ENCODE assay signal across 8 cellular contexts in genomic region chr1:95041491-95042165, GRCh38. TPM values are rescaled to one million over a fixed set of nuclear protein-coding genes. Genes with fewer than 3 reads are reported as not detected.
DNase-seq lines count a peak whose midpoint lies in the region; ATAC-seq, FAIRE-seq and TF ChIP-seq lines count a peak whose summit lies in the region.

No MANE protein-coding gene starts in this region.

- intact Hi-C loops in mucosa of descending colon (cut with DNase I, micrococcal nuclease): loop anchor here (2.0 to 10.0 kb wide), 3 partner anchors 117 to 527 kb away; partner anchors contain the start of gene CNN3 (in 1 of the 2)

- FAIRE-seq in endometrium (lab: Jason Lieb, UNC): peak; percentile 95

- H3K27ac Mint-ChIP-seq in T-helper 2 cell treated with Interferon-gamma antibody and Interleukin-4, amounts not matched to agents 5 μg/mL and 100 μg/mL, for 36 hours: no peak overlapping the region

- no peaks in the 10 kb centered on the region for H3K9me3 Mint-ChIP-seq in T-helper 2 cell treated with Interferon-gamma antibody and Interleukin-4, amounts not matched to agents 5 μg/mL and 100 μg/mL, for 36 hours

- H3K36me3 Mint-ChIP-seq in T-helper 2 cell treated with Interferon-gamma antibody and Interleukin-4, amounts not matched to agents 5 μg/mL and 100 μg/mL, for 36 hours (ENCODE audit: low read depth): no peaks in the 10 kb centered on the region

- no peaks in the 10 kb centered on the region for H3K27me3 Mint-ChIP-seq in T-helper 2 cell treated with Interferon-gamma antibody and Interleukin-4, amounts not matched to agents 5 μg/mL and 100 μg/mL, for 36 hours (ENCODE audit: low read depth)

- ATAC-seq in mucosa of descending colon (peak; percentile 80), GM19455 (IDR thresholded peaks at IDR 0.05; ENCODE audit: unreplicated experiment) (no peak)

- H3K4me1 ChIP-seq in Peyer's patch (no peaks in the 10 kb centered on the region), mucosa of descending colon (ENCODE audit: low read depth) (no peaks in the 10 kb centered on the region)

- TF ChIP-seq POLR2A in Peyer's patch (IDR thresholded peaks at IDR 0.05): no peak

- H3K27me3 ChIP-seq in Peyer's patch: no peaks in the 10 kb centered on the region

- TF ChIP-seq CTCF in 22Rv1 (IDR thresholded peaks at IDR 0.05) (peak; percentile 59), GM12873 (IDR thresholded peaks at IDR 0.05; ENCODE audit: insufficient read depth, low read depth, low read length, missing control alignments) (peak; percentile 57), Peyer's patch (IDR thresholded peaks at IDR 0.05) (peak in 5 of 6 experiments; percentile 52 to 94 (median 93)), mucosa of descending colon (IDR thresholded peaks at IDR 0.05) (peak; percentile 48)

- no peaks in the 10 kb centered on the region for H3K36me3 ChIP-seq in Peyer's patch
- no peaks in the 10 kb centered on the region for H3K36me3 ChIP-seq in mucosa of descending colon (ENCODE audit: low read depth)

- H3K4me3 Mint-ChIP-seq in T-helper 2 cell treated with Interferon-gamma antibody and Interleukin-4, amounts not matched to agents 5 μg/mL and 100 μg/mL, for 36 hours: no peak overlapping the region

- H3K9me3 ChIP-seq in Peyer's patch: no peaks in the 10 kb centered on the region
- no peaks in the 10 kb centered on the region for H3K9me3 ChIP-seq in mucosa of descending colon

- H3K4me1 Mint-ChIP-seq in T-helper 2 cell treated with Interferon-gamma antibody and Interleukin-4, amounts not matched to agents 5 μg/mL and 100 μg/mL, for 36 hours (ENCODE audit: low read depth): no peaks in the 10 kb centered on the region

- H3K27ac ChIP-seq in 22Rv1 (no peak overlapping the region), Peyer's patch (no peak overlapping the region)

- DNase-seq in HuH-7 (ENCODE audit: low spot score): peak; percentile 52
- peak in 1 of 3 donors; percentile 67 for DNase-seq in Peyer's patch
- peak in 1 of 3 donors; percentile 60 for DNase-seq in mucosa of descending colon
- no peak for DNase-seq in T-helper 2 cell treated with Interferon-gamma antibody and Interleukin-4, amounts not matched to agents 5 μg/mL and 100 μg/mL, for 36 hours (ENCODE audit: low spot score)

- H3K4me3 ChIP-seq in Peyer's patch (no peak overlapping the region), mucosa of descending colon (no peak overlapping the region)

RNA-seq across cellular contexts. Expression of gene ALG14, which starts 31.1 kb away (rescaled TPM):
- 1 to 10 TPM in 3 of 4 donors, not detected in 1; 1.9 to 3.3 (median 2.6) TPM for total RNA-seq in Peyer's patch
- total RNA-seq in mucosa of descending colon: 10 to 100 TPM in 2 of 3 donors, 1 to 10 TPM in 1; 5.9 to 16.8 (median 11.4) TPM
